19 cellular contexts compared by ENCODE assay signal in genomic region chr2:30472326-30472725, GRCh38. TPM values are rescaled to one million over a fixed set of nuclear protein-coding genes. Genes with fewer than 3 reads are reported as not detected.
DNase-seq lines count a peak whose midpoint lies in the region; TF ChIP-seq lines count a peak whose summit lies in the region.
"Had no signal": no experiment of that assay in that cellular context is flagged by ENCODE, and none has a peak within 500 bp of the region (broad histone marks: within the 10 kb centered on the region; RNA-seq: fewer than 3 reads in every experiment).

No MANE protein-coding gene starts in this region.

- no TSS peak for BruUV-seq in OCI-LY7 (replicated peaks; lab: Mats Ljungman, UMichigan)

- H3K9me2 ChIP-seq in OCI-LY7 (ENCODE audit: insufficient read depth, low read length), result no peaks in the 10 kb centered on the region

- H3K36me3 ChIP-seq in OCI-LY7 (ENCODE audit: insufficient read depth, low read length) (no peaks in the 10 kb centered on the region), esophagus muscularis mucosa (no peaks in the 10 kb centered on the region)
- H3K36me3 ChIP-seq: left lung, Peyer's patch had no signal

- no peaks in the 10 kb centered on the region for H3K27me3 Mint-ChIP-seq in nephron progenitor cell (ENCODE audit: low read depth, poor library complexity)
- H3K27me3 Mint-ChIP-seq: activated CD4-positive, alpha-beta memory T cell treated with anti-CD3 and anti-CD28 coated beads, Interleukin-2, amount 10 ng/mL, durations not matched to agents 7 days and 5 days; CD4-positive, CD25-positive, alpha-beta regulatory T cell; naive B cell had no signal

- peaks cover 43% of the 10 kb centered on the region for H3K9me3 Mint-ChIP-seq in nephron progenitor cell

- peaks cover 62% of the 10 kb centered on the region for H3K36me3 Mint-ChIP-seq in nephron progenitor cell (ENCODE audit: low read depth)

- no peak for TF ChIP-seq POLR2A in esophagus muscularis mucosa (IDR thresholded peaks at IDR 0.05; ENCODE audit: low read depth)

- H3K4me3 ChIP-seq in OCI-LY7 (ENCODE audit: low read depth, low read length, poor library complexity, severe bottlenecking) (no peak overlapping the region), fibroblast of mammary gland (ENCODE audit: control insufficient read depth, low read depth, low read length) (no peak overlapping the region), esophagus muscularis mucosa (no peak overlapping the region)
- H3K4me3 ChIP-seq: left lung, Peyer's patch had no signal

- DNase-seq in AML-193 (lab: John Stamatoyannopoulos, UW) (peak; percentile 44 to 55), GM20000 (ENCODE audit: low spot score) (peak; percentile 16), OCI-LY7 (ENCODE audit: low spot score) (peak; percentile 12), fibroblast of mammary gland (ENCODE audit: low read depth) (no peak), NCI-H1417 (lab: John Stamatoyannopoulos, UW) (no peak), esophagus muscularis mucosa (ENCODE audit: extremely low spot score) (no peak), nephron progenitor cell (no peak)
- no peak for DNase-seq in activated CD4-positive, CD25-positive, alpha-beta regulatory T cell treated with anti-CD3 and anti-CD28 coated beads, Interleukin-2, amount 50 U/mL, for 72 hours
- DNase-seq: activated CD4-positive, alpha-beta memory T cell treated with anti-CD3 and anti-CD28 coated beads, Interleukin-2, amount 10 ng/mL, durations not matched to agents 7 days and 5 days; central memory CD4-positive, alpha-beta T cell; EL; left lung; naive B cell; NCI-H1092; NCI-H345; Peyer's patch; retina had no signal

- POLR2A ChIA-PET in OCI-LY7 (lab: Charles Lee), result interaction anchor here (0.7 kb wide), 2 partner anchors 39 to 242 kb away, joined by 3 to 4 read pairs; no protein-coding TSS in a partner anchor

- TF ChIP-seq EP300 in esophagus muscularis mucosa (IDR thresholded peaks at IDR 0.05), result no peak

- H3K27ac ChIP-seq in OCI-LY7 (ENCODE audit: low read depth, low read length, poor library complexity, severe bottlenecking) (no peak overlapping the region), esophagus muscularis mucosa (replicated peaks in 1 of 4) (no peak overlapping the region)
- H3K27ac ChIP-seq: Peyer's patch had no signal

- H3K27ac Mint-ChIP-seq in nephron progenitor cell, result no peak overlapping the region
- H3K27ac Mint-ChIP-seq: activated CD4-positive, alpha-beta memory T cell treated with anti-CD3 and anti-CD28 coated beads, Interleukin-2, amount 10 ng/mL, durations not matched to agents 7 days and 5 days; T-helper 1 cell treated with Interleukin-12 subunit alpha and Interleukin-12 subunit beta and Interleukin-4 antibody, amounts not matched to agents 30 μg/mL and 1 μg/mL, for 36 hours had no signal

- peaks cover 25% of the 10 kb centered on the region; the same call in 1 of the 2 replicates for H3K79me2 ChIP-seq in OCI-LY7 (ENCODE audit: insufficient read depth, low read depth, low read length)

- H2AFZ ChIP-seq in OCI-LY7 (ENCODE audit: low read length), result no peak overlapping the region

- no peaks in the 10 kb centered on the region for H3K27me3 ChIP-seq in esophagus muscularis mucosa
- H3K27me3 ChIP-seq: left lung, Peyer's patch had no signal

- intact Hi-C loops in OCI-LY7 (cut with micrococcal nuclease; ENCODE audit: unreplicated experiment) (no loop called here), esophagus muscularis mucosa (cut with DNase I) (loop anchor here (10.0 kb wide), 1 partner anchor 248 kb away; no protein-coding TSS in a partner anchor)

- no peak overlapping the region for H3K4me2 ChIP-seq in OCI-LY7 (ENCODE audit: low read length)

- H3K4me3 Mint-ChIP-seq in nephron progenitor cell, result no peak overlapping the region
- H3K4me3 Mint-ChIP-seq: activated CD4-positive, alpha-beta memory T cell treated with anti-CD3 and anti-CD28 coated beads, Interleukin-2, amount 10 ng/mL, durations not matched to agents 7 days and 5 days; CD4-positive, CD25-positive, alpha-beta regulatory T cell; T-helper 1 cell treated with Interleukin-12 subunit alpha and Interleukin-12 subunit beta and Interleukin-4 antibody, amounts not matched to agents 30 μg/mL and 1 μg/mL, for 36 hours had no signal

- CTCF ChIA-PET in OCI-LY7 (lab: Charles Lee; ENCODE audit: unreplicated experiment), result no interaction called here

- TF ChIP-seq CTCF in GM20000 (IDR thresholded peaks at IDR 0.05; ENCODE audit: extremely low read depth, missing control alignments) (no peak), OCI-LY7 (conservative IDR thresholded peaks at IDR 0.05; ENCODE audit: low read length) (0 out of 2 replicates have a peak, but pooled peaks have one; percentile 19), fibroblast of mammary gland (conservative IDR thresholded peaks at IDR 0.05; ENCODE audit: control insufficient read depth, insufficient read depth, low read depth, low read length) (peak; percentile 2), esophagus muscularis mucosa (IDR thresholded peaks at IDR 0.05) (no peak), nephron progenitor cell (IDR thresholded peaks at IDR 0.05) (no peak)

- no peaks in the 10 kb centered on the region for H3K4me1 ChIP-seq in OCI-LY7 (ENCODE audit: insufficient read depth, low read length, poor library complexity, severe bottlenecking)
- H3K4me1 ChIP-seq in esophagus muscularis mucosa, result peaks cover 12 to 39% (median 32%) of the 10 kb centered on the region in 4 donors

- H4K20me1 ChIP-seq in OCI-LY7 (ENCODE audit: insufficient read depth, low read length), result no peaks in the 10 kb centered on the region

- no peaks in the 10 kb centered on the region for H3K4me1 Mint-ChIP-seq in nephron progenitor cell

- H3K9me3 ChIP-seq in OCI-LY7 (ENCODE audit: low read length) (peaks cover 9% of the 10 kb centered on the region; the same call in 1 of the 2 replicates), esophagus muscularis mucosa (peaks cover 0 to 3% (median 0%) of the 10 kb centered on the region in 4 donors)
- H3K9me3 ChIP-seq: Peyer's patch had no signal

RNA-seq across cellular contexts. Expression of gene LCLAT1, which starts 25.3 kb away (rescaled TPM):
- total RNA-seq in OCI-LY7 (2014; rRNA removed; shearing (Covaris generic)), result 9.2 and 11.5 TPM in 2 replicates
- 18.0 and 19.6 TPM in 2 replicates for total RNA-seq in OCI-LY7 (2022)
- 10 to 100 TPM; 24.9 to 62.9 (median 36.3) TPM for total RNA-seq in esophagus muscularis mucosa

Comparison
In these comparisons a context has a peak if more than half of its experiments do, and no peak if none do; other contexts are left out.
1. DNase-seq: peak in AML-193 (2 of 2), GM20000 (single experiment) and OCI-LY7 (single experiment); none in fibroblast of mammary gland (single experiment), NCI-H1417 (0 of 3), esophagus muscularis mucosa (single experiment), nephron progenitor cell (single experiment) and activated CD4-positive, CD25-positive, alpha-beta regulatory T cell treated with anti-CD3 and anti-CD28 coated beads, Interleukin-2, amount 50 U/mL, for 72 hours (single experiment).
2. CTCF ChIP-seq: peak in OCI-LY7 (single experiment) and fibroblast of mammary gland (single experiment); none in GM20000 (single experiment), esophagus muscularis mucosa (0 of 3) and nephron progenitor cell (single experiment).